In genomic region chr6:99868074-99868702, GRCh38 we compare ENCODE assay signal across 8 cellular contexts.
DNase-seq lines count a peak whose midpoint lies in the region; ATAC-seq and TF ChIP-seq lines count a peak whose summit lies in the region.

No MANE protein-coding gene starts in this region.

- H3K4me3 ChIP-seq in Loucy (ENCODE audit: low read length, poor library complexity, severe bottlenecking) (no peak overlapping the region), RWPE2 (ENCODE audit: severe bottlenecking) (no peak overlapping the region), uterus (no peak overlapping the region)

- H3K36me3 ChIP-seq in Loucy (ENCODE audit: insufficient read depth, low read length) (no peaks in the 10 kb centered on the region), RWPE2 (ENCODE audit: low read depth) (no peaks in the 10 kb centered on the region), uterus (no peaks in the 10 kb centered on the region)

- H3K9me2 ChIP-seq in Loucy (replicated peaks; ENCODE audit: low read depth, low read length): no peaks in the 10 kb centered on the region

- H3K79me2 ChIP-seq in Loucy (ENCODE audit: insufficient read depth, low read length): no peaks in the 10 kb centered on the region

- H2AFZ ChIP-seq in Loucy (ENCODE audit: low read length): peak overlapping the region; percentile 47

- TF ChIP-seq CTCF in Loucy (conservative IDR thresholded peaks at IDR 0.05; ENCODE audit: low read length) (peak; percentile 93), RWPE2 (IDR thresholded peaks at IDR 0.05; ENCODE audit: poor library complexity, severe bottlenecking) (peak; percentile 90), uterus (IDR thresholded peaks at IDR 0.05) (peak; percentile 38 to 58 (median 52))

- H3K9me3 ChIP-seq in Loucy (ENCODE audit: insufficient read depth, low read depth, low read length): no peaks in the 10 kb centered on the region
- H3K9me3 ChIP-seq in RWPE2 (ENCODE audit: severe bottlenecking): no peaks in the 10 kb centered on the region
- H3K9me3 ChIP-seq in uterus: no peaks in the 10 kb centered on the region

- H3K9ac ChIP-seq in Loucy (ENCODE audit: low read depth, low read length, poor library complexity, severe bottlenecking): no peak overlapping the region

- H3K27me3 ChIP-seq in Loucy (ENCODE audit: insufficient read depth, low read length, poor library complexity, severe bottlenecking) (no peaks in the 10 kb centered on the region), RWPE2 (ENCODE audit: insufficient read depth, poor library complexity, severe bottlenecking) (peaks cover 6% of the 10 kb centered on the region), uterus (no peaks in the 10 kb centered on the region)

- H3K4me1 ChIP-seq in Loucy (ENCODE audit: insufficient read depth, low read length, poor library complexity, severe bottlenecking) (no peaks in the 10 kb centered on the region), RWPE2 (ENCODE audit: insufficient read depth, poor library complexity, severe bottlenecking) (no peaks in the 10 kb centered on the region), uterus (no peaks in the 10 kb centered on the region)

- peak; percentile 89 for ATAC-seq in RWPE2 (ENCODE audit: low read depth)

- DNase-seq in GM04504 (ENCODE audit: low read depth) (peak; percentile 32), HCEC 1CT (peak; percentile 58), RWPE2 (ENCODE audit: low spot score) (peak; percentile 66), glomerular visceral epithelial cell (ENCODE audit: extremely low spot score) (peak; percentile 57), posterior cingulate gyrus (peak; percentile 70 to 97 (median 85)), uterus (peak; percentile 21 to 38)
- peak; percentile 64 for DNase-seq in activated naive CD4-positive, alpha-beta T cell treated with Interleukin-2 at 50 U/mL for 16 hours

- H3K27ac ChIP-seq in RWPE2 (ENCODE audit: poor library complexity, severe bottlenecking): no peak overlapping the region
- no peak overlapping the region for H3K27ac ChIP-seq in uterus

- no peaks in the 10 kb centered on the region for H3F3A ChIP-seq in Loucy (ENCODE audit: low read depth)

- H4K20me1 ChIP-seq in Loucy (ENCODE audit: insufficient read depth, low read length, poor library complexity, severe bottlenecking): no peaks in the 10 kb centered on the region

- TF ChIP-seq POLR2A in uterus (IDR thresholded peaks at IDR 0.05): no peak

- intact Hi-C loops in posterior cingulate gyrus (cut with DNase I): loop anchor here (2.0 to 5.0 kb wide), 4 partner anchors 39 to 609 kb away; no protein-coding TSS in a partner anchor
- intact Hi-C loops in uterus (cut with DNase I; ENCODE audit: low total_unique reads): no loop called here

- H3K4me2 ChIP-seq in Loucy (ENCODE audit: low read depth, low read length, poor library complexity, severe bottlenecking): no peak overlapping the region

Comparison
In these comparisons a context has a peak if more than half of its experiments do, and no peak if none do; other contexts are left out.
1. DNase-seq: peak in every context shown above with its lines; median percentile 85 in posterior cingulate gyrus; 66 in RWPE2; 64 in activated naive CD4-positive, alpha-beta T cell treated with Interleukin-2 at 50 U/mL for 16 hours; 58 in HCEC 1CT; 57 in glomerular visceral epithelial cell; 32 in GM04504; 30 in uterus.